ENCODE assay signal across 24 cellular contexts in the genomic region with DNA sequence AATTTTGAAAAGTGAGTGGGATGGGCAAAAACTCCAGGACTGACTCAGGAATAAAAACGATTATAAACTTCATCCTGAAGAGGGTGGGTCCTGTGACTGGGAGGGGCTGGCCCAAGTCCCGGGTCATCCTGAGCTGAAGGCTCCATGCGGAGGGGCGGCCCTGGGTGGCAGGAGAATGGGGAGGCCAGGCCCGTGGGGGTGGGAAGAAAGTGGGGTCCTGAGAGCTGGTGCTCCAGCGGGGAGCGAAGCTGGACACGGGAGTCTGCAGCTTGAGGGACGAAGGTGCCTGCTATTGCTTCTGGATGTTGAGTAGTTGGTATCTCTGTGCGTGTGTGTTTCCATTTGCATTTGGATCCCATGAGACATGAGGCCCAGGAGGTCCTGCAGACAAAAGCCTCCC. TPM values are rescaled to one million over a fixed set of nuclear protein-coding genes. Genes with fewer than 3 reads are reported as not detected.
"Had no signal": no experiment of that assay in that cellular context is flagged by ENCODE, and none has a peak within 500 bp of the region (broad histone marks: within the 10 kb centered on the region; RNA-seq: fewer than 3 reads in every experiment).

No MANE protein-coding gene starts in this region.

- DNase-seq: activated CD4-positive, alpha-beta T cell treated with anti-CD3 and anti-CD28 coated beads for 48 hours; activated CD4-positive, alpha-beta T cell treated with anti-CD3 and anti-CD28 coated beads, Interleukin-2, amount 50 U/mL, for 48 hours; activated CD4-positive, CD25-positive, alpha-beta regulatory T cell treated with anti-CD3 and anti-CD28 coated beads, Interleukin-2, amount 50 U/mL, for 72 hours; activated CD8-positive, alpha-beta memory T cell treated with anti-CD3 and anti-CD28 coated beads, Interleukin-2, amount 10 ng/mL, durations not matched to agents 7 days and 5 days; activated effector memory CD4-positive, alpha-beta T cell treated with Interleukin-2 at 50 U/mL for 16 hours; activated naive CD4-positive, alpha-beta T cell treated with Interleukin-2 at 50 U/mL for 16 hours; activated naive CD8-positive, alpha-beta T cell treated with anti-CD3 and anti-CD28 coated beads for 36 hours; activated T-cell treated with anti-CD3 and anti-CD28 coated beads, Interleukin-2, amount 50 U/mL, for 24 hours; Kasumi-1; KBM-7; NCI-H1105 treated with DMSO at 0.1 percent for 48 hours; NCI-H1436 treated with DMSO at 0.1 percent for 48 hours; NCI-H187; NCI-H2081; NCI-H510A treated with DMSO at 0.1 percent for 48 hours; NCI-H69; NK-92 treated with Interleukin-12 subunit alpha and Interleukin-12 subunit beta, amount 100 ng/mL, for 24 hours; OCI-M1; Right ventricle myocardium superior; RPMI8226 had no signal

- H3K36me3 Mint-ChIP-seq: activated naive CD8-positive, alpha-beta T cell treated with anti-CD3 and anti-CD28 coated beads for 36 hours; WTC11 had no signal

- H3K4me3 Mint-ChIP-seq: activated CD8-positive, alpha-beta memory T cell treated with anti-CD3 and anti-CD28 coated beads, Interleukin-2, amount 10 ng/mL, durations not matched to agents 7 days and 5 days; activated naive CD8-positive, alpha-beta T cell treated with anti-CD3 and anti-CD28 coated beads for 36 hours; activated T-cell treated with anti-CD3 and anti-CD28 coated beads, Interleukin-2, amount 50 U/mL, for 24 hours; activated T-helper 1 cell treated with anti-CD3 and anti-CD28 coated beads, Interleukin-12 subunit alpha, Interleukin-12 subunit beta, Interleukin-2, Interleukin-4 antibody, amounts not matched to agents 30 ng/mL and 10 ng/mL and 1 ng/mL, durations not matched to agents 14 hours and 24 hours and 36 hours; T-helper 1 cell treated with Interleukin-12 subunit alpha and Interleukin-12 subunit beta and Interleukin-4 antibody, amounts not matched to agents 30 μg/mL and 1 μg/mL, for 36 hours; WTC11 had no signal

- ATAC-seq: activated CD8-positive, alpha-beta memory T cell treated with anti-CD3 and anti-CD28 coated beads, Interleukin-2, amount 10 ng/mL, durations not matched to agents 7 days and 5 days; Panc1; WTC11 had no signal

- H3K27ac Mint-ChIP-seq: activated CD8-positive, alpha-beta memory T cell treated with anti-CD3 and anti-CD28 coated beads, Interleukin-2, amount 10 ng/mL, durations not matched to agents 7 days and 5 days; activated naive CD8-positive, alpha-beta T cell treated with anti-CD3 and anti-CD28 coated beads for 36 hours; activated T-cell treated with anti-CD3 and anti-CD28 coated beads, Interleukin-2, amount 50 U/mL, for 24 hours; activated T-helper 1 cell treated with anti-CD3 and anti-CD28 coated beads, Interleukin-12 subunit alpha, Interleukin-12 subunit beta, Interleukin-2, Interleukin-4 antibody, amounts not matched to agents 30 ng/mL and 10 ng/mL and 1 ng/mL, durations not matched to agents 14 hours and 24 hours and 36 hours; T-helper 1 cell treated with Interleukin-12 subunit alpha and Interleukin-12 subunit beta and Interleukin-4 antibody, amounts not matched to agents 30 μg/mL and 1 μg/mL, for 36 hours; WTC11 had no signal

- H3K9me3 Mint-ChIP-seq: activated naive CD8-positive, alpha-beta T cell treated with anti-CD3 and anti-CD28 coated beads for 36 hours; activated T-cell treated with anti-CD3 and anti-CD28 coated beads, Interleukin-2, amount 50 U/mL, for 24 hours; activated T-helper 1 cell treated with anti-CD3 and anti-CD28 coated beads, Interleukin-12 subunit alpha, Interleukin-12 subunit beta, Interleukin-2, Interleukin-4 antibody, amounts not matched to agents 30 ng/mL and 10 ng/mL and 1 ng/mL, durations not matched to agents 14 hours and 24 hours and 36 hours; T-helper 1 cell treated with Interleukin-12 subunit alpha and Interleukin-12 subunit beta and Interleukin-4 antibody, amounts not matched to agents 30 μg/mL and 1 μg/mL, for 36 hours; WTC11 had no signal

RNA-seq across cellular contexts. Expression of a gene that starts 4.7 kb away (rescaled TPM):
- total RNA-seq: activated CD8-positive, alpha-beta memory T cell treated with anti-CD3 and anti-CD28 coated beads, Interleukin-2, amount 10 ng/mL, durations not matched to agents 7 days and 5 days; activated naive CD8-positive, alpha-beta T cell treated with anti-CD3 and anti-CD28 coated beads for 36 hours; activated T-helper 1 cell treated with anti-CD3 and anti-CD28 coated beads, Interleukin-12 subunit alpha, Interleukin-12 subunit beta, Interleukin-2, Interleukin-4 antibody, amounts not matched to agents 30 ng/mL and 10 ng/mL and 1 ng/mL, durations not matched to agents 14 hours and 24 hours and 36 hours had no signal
